29 cellular contexts compared by ENCODE assay signal in genomic region chr11:125933030-125933813, GRCh38. TPM values are rescaled to one million over a fixed set of nuclear protein-coding genes. Genes with fewer than 3 reads are reported as not detected.
DNase-seq lines count a peak whose midpoint lies in the region; ATAC-seq and TF ChIP-seq lines count a peak whose summit lies in the region.
"Had no signal": no experiment of that assay in that cellular context is flagged by ENCODE, and none has a peak within 500 bp of the region (broad histone marks: within the 10 kb centered on the region; RNA-seq: fewer than 3 reads in every experiment).

No MANE protein-coding gene starts in this region.

- no peak overlapping the region for H3T11ph ChIP-seq in H9 (ENCODE audit: low read length)

- no peaks in the 10 kb centered on the region for H4K20me1 ChIP-seq in H9 (ENCODE audit: control insufficient read depth, insufficient read depth, insufficient read length)

- peak; percentile 80 to 82 for ATAC-seq in activated T-cell treated with anti-CD3 and anti-CD28 coated beads, Interleukin-2, amount 50 U/mL, for 72 hours (replicated peaks in 1 of 2)
- no peak for ATAC-seq in GM19397 (IDR thresholded peaks at IDR 0.05; ENCODE audit: unreplicated experiment)
- ATAC-seq: esophagus mucosa, left cardiac atrium, sciatic nerve, SK-N-SH treated with all-trans-retinoic acid at 6 μM for 48 hours had no signal

- H3K18ac ChIP-seq in H9 (ENCODE audit: insufficient read length, low read depth, low read length): peak overlapping the region; percentile 43

- H3K36me3 ChIP-seq in Peyer's patch: no peaks in the 10 kb centered on the region
- H3K36me3 ChIP-seq: ovary, tibial nerve had no signal

- H3K79me2 ChIP-seq in H9 (ENCODE audit: insufficient read depth, low read length): no peaks in the 10 kb centered on the region

- peak overlapping the region in 1 of 2 experiments; percentile 21; a peak in 2 of 5 replicates for H3K4me3 Mint-ChIP-seq in H9
- no peak overlapping the region for H3K4me3 Mint-ChIP-seq in activated T-cell treated with anti-CD3 and anti-CD28 coated beads, Interleukin-2, amount 50 U/mL, for 72 hours
- H3K4me3 Mint-ChIP-seq: activated B cell treated with CpG ODN at 0.5 μM for 24 hours; activated naive CD4-positive, alpha-beta T cell treated with anti-CD3 and anti-CD28 coated beads, Interleukin-2, amount 50 U/mL, for 24 hours; CD4-positive, alpha-beta T cell; naive B cell had no signal

- TF ChIP-seq CTCF in GM12865 (IDR thresholded peaks at IDR 0.05; ENCODE audit: insufficient read depth, low read depth, low read length, missing control alignments): no peak
- TF ChIP-seq CTCF in H9 (conservative IDR thresholded peaks at IDR 0.05): no peak
- no peak for TF ChIP-seq CTCF in Peyer's patch (IDR thresholded peaks at IDR 0.05)

- no peaks in the 10 kb centered on the region for H3K9me3 ChIP-seq in H9 (ENCODE audit: control insufficient read depth, low read depth, low read length)
- H3K9me3 ChIP-seq in Peyer's patch: no peaks in the 10 kb centered on the region
- H3K9me3 ChIP-seq: ovary, tibial nerve had no signal

- H3K4me1 ChIP-seq in H9 (ENCODE audit: insufficient read depth, low read length) (peaks cover 6% of the 10 kb centered on the region; the same call in 1 of the 2 replicates), Peyer's patch (no peaks in the 10 kb centered on the region)
- H3K4me1 ChIP-seq: tibial nerve had no signal

- no peak overlapping the region for H2BK5ac ChIP-seq in H9 (ENCODE audit: insufficient read length, low read length)

- H2AK5ac ChIP-seq in H9 (ENCODE audit: insufficient read length, low read length): no peak overlapping the region

- no peak overlapping the region for H3K4me2 ChIP-seq in H9 (ENCODE audit: insufficient read depth, insufficient read length, low read length)

- H3K23ac ChIP-seq in H9 (ENCODE audit: insufficient read length, low read depth, low read length): no peak overlapping the region

- no peak overlapping the region for H3K4ac ChIP-seq in H9 (ENCODE audit: low read depth, low read length)

- no peaks in the 10 kb centered on the region for H3K79me1 ChIP-seq in H9 (ENCODE audit: insufficient read depth, low read depth, low read length, poor library complexity, severe bottlenecking)

- no peaks in the 10 kb centered on the region; a peak in 1 of 5 replicates for H3K9me3 Mint-ChIP-seq in H9
- H3K9me3 Mint-ChIP-seq in activated T-cell treated with anti-CD3 and anti-CD28 coated beads, Interleukin-2, amount 50 U/mL, for 72 hours: no peaks in the 10 kb centered on the region
- H3K9me3 Mint-ChIP-seq: activated B cell treated with CpG ODN at 0.5 μM for 24 hours; activated naive CD4-positive, alpha-beta T cell treated with anti-CD3 and anti-CD28 coated beads, Interleukin-2, amount 50 U/mL, for 24 hours; CD4-positive, alpha-beta T cell; naive B cell had no signal

- no peak overlapping the region for H3K9ac ChIP-seq in H9 (ENCODE audit: extremely low read depth, insufficient read length, low read length)

- DNase-seq in GM12865 (ENCODE audit: low read depth) (peak; percentile 28), H9 (no peak), Peyer's patch (no peak), activated gamma-delta T cell treated with Interleukin-2 at 50 U/mL for 16 hours (no peak)
- DNase-seq in activated T-cell treated with anti-CD3 and anti-CD28 coated beads, Interleukin-2, amount 50 U/mL, for 72 hours: peak; percentile 31 to 37
- peak; percentile 7 for DNase-seq in stimulated activated CD8-positive, alpha-beta memory T cell treated with anti-CD3 and anti-CD28 coated beads, Interleukin-12 subunit alpha, Interleukin-12 subunit beta, amount 100 ng/mL, for 24 hours (ENCODE audit: extremely low read depth)
- DNase-seq: activated B cell treated with CpG ODN at 0.5 μM for 24 hours; CD4-positive, alpha-beta T cell; cerebellar nuclear complex; DMS153; effector CD8-positive, alpha-beta T cell; HCEC 1CT; Kasumi-1; left cardiac atrium; mesenchymal stem cell; naive B cell; NCI-H1092; NCI-H2081; NCI-H446; ovary; stimulated activated naive CD4-positive, alpha-beta T cell treated with Interleukin-2 at 50 U/mL for 16 hours had no signal

- TF ChIP-seq POLR2A in Peyer's patch (IDR thresholded peaks at IDR 0.05): no peak

- H3K27ac Mint-ChIP-seq in H9: peak overlapping the region in 2 of 3 experiments; percentile 8 to 81; a peak in 2 of 7 replicates
- no peak overlapping the region for H3K27ac Mint-ChIP-seq in activated T-cell treated with anti-CD3 and anti-CD28 coated beads, Interleukin-2, amount 50 U/mL, for 72 hours
- H3K27ac Mint-ChIP-seq: activated B cell treated with CpG ODN at 0.5 μM for 24 hours; activated naive CD4-positive, alpha-beta T cell treated with anti-CD3 and anti-CD28 coated beads, Interleukin-2, amount 50 U/mL, for 24 hours; CD4-positive, alpha-beta T cell had no signal

- H3K27me3 Mint-ChIP-seq in H9 (ENCODE audit: low read depth): peaks cover 6% of the 10 kb centered on the region
- H3K27me3 Mint-ChIP-seq in activated T-cell treated with anti-CD3 and anti-CD28 coated beads, Interleukin-2, amount 50 U/mL, for 72 hours (ENCODE audit: low read depth): peaks cover 8% of the 10 kb centered on the region

- no peak overlapping the region for H2BK120ac ChIP-seq in H9 (ENCODE audit: low read depth, low read length, poor library complexity, severe bottlenecking)

- no peak overlapping the region for H3K56ac ChIP-seq in H9 (ENCODE audit: insufficient read length, low read depth, low read length)

- no peak overlapping the region for H2BK12ac ChIP-seq in H9 (ENCODE audit: insufficient read length, low read depth, low read length)

- H4K5ac ChIP-seq in H9 (ENCODE audit: insufficient read length, low read depth, low read length): no peak overlapping the region

- no peaks in the 10 kb centered on the region for H3K27me3 ChIP-seq in H9 (ENCODE audit: insufficient read depth, low read length)
- H3K27me3 ChIP-seq in Peyer's patch: no peaks in the 10 kb centered on the region
- H3K27me3 ChIP-seq: ovary, tibial nerve had no signal

- H3K23me2 ChIP-seq in H9 (ENCODE audit: insufficient read length, low read depth, low read length, poor library complexity, severe bottlenecking): no peaks in the 10 kb centered on the region

- no peaks in the 10 kb centered on the region for H3K36me3 Mint-ChIP-seq in H9 (ENCODE audit: insufficient read depth in 1 of 3, low read depth in 3 of 3)
- no peaks in the 10 kb centered on the region for H3K36me3 Mint-ChIP-seq in activated T-cell treated with anti-CD3 and anti-CD28 coated beads, Interleukin-2, amount 50 U/mL, for 72 hours (ENCODE audit: insufficient read depth in 2 of 2)
- H3K36me3 Mint-ChIP-seq: activated naive CD4-positive, alpha-beta T cell treated with anti-CD3 and anti-CD28 coated beads, Interleukin-2, amount 50 U/mL, for 24 hours; naive B cell had no signal

- peaks cover 23 to 38% of the 10 kb centered on the region in 2 experiments for H3K4me1 Mint-ChIP-seq in H9
- H3K4me1 Mint-ChIP-seq in activated T-cell treated with anti-CD3 and anti-CD28 coated beads, Interleukin-2, amount 50 U/mL, for 72 hours (ENCODE audit: low read depth): peaks cover 7% of the 10 kb centered on the region
- H3K4me1 Mint-ChIP-seq: activated B cell treated with CpG ODN at 0.5 μM for 24 hours, naive B cell had no signal

- H2BK15ac ChIP-seq in H9 (ENCODE audit: low read depth, low read length): no peak overlapping the region

- H2AFZ ChIP-seq in H9 (ENCODE audit: low read length): no peak overlapping the region

- H2BK20ac ChIP-seq in H9 (ENCODE audit: low read depth, low read length, poor library complexity, severe bottlenecking): no peak overlapping the region

- no CpG with 5 or more reads among the region's 12 CpGs for WGBS in H9 (ENCODE audit: extremely low coverage, insufficient read length, low lambda C conversion rate)

- H4K8ac ChIP-seq in H9 (replicated peaks; ENCODE audit: insufficient read length, low read depth, low read length): no peak overlapping the region

- H3K4me3 ChIP-seq in GM12865 (ENCODE audit: low read depth, low read length): no peak overlapping the region
- no peak overlapping the region for H3K4me3 ChIP-seq in Peyer's patch
- H3K4me3 ChIP-seq: ovary, tibial nerve had no signal

- no peak overlapping the region for H4K91ac ChIP-seq in H9 (ENCODE audit: insufficient read length, low read depth, low read length)

- no peak overlapping the region for H3K14ac ChIP-seq in H9 (ENCODE audit: insufficient read depth, low read length)

- H3K27ac ChIP-seq in H9 (ENCODE audit: insufficient read length, low read depth, low read length): no peak overlapping the region
- no peak overlapping the region for H3K27ac ChIP-seq in Peyer's patch
- H3K27ac ChIP-seq: ovary, RWPE1, tibial nerve had no signal

RNA-seq across cellular contexts. Expression of gene VSIG10L2, which starts 12.6 kb away (rescaled TPM):
- total RNA-seq in H9 (2021): not detected in 2 replicates
- not detected for total RNA-seq in activated T-cell treated with anti-CD3 and anti-CD28 coated beads, Interleukin-2, amount 50 U/mL, for 72 hours
- total RNA-seq in Peyer's patch: not detected
- total RNA-seq: activated B cell treated with CpG ODN at 0.5 μM for 24 hours; CD4-positive, alpha-beta T cell; esophagus mucosa; sciatic nerve; tibial nerve had no signal

RNA-seq across cellular contexts. Expression of gene DDX25, which starts 28.9 kb away (rescaled TPM):
- total RNA-seq in H9 (2021) (6.9 and 7.4 TPM in 2 replicates), Peyer's patch (under 1 TPM in 1 of 4 donors, not detected in 3; 0.40 TPM)
- under 1 TPM; 0.32 to 0.38 TPM for total RNA-seq in activated T-cell treated with anti-CD3 and anti-CD28 coated beads, Interleukin-2, amount 50 U/mL, for 72 hours
- total RNA-seq: activated B cell treated with CpG ODN at 0.5 μM for 24 hours; CD4-positive, alpha-beta T cell; esophagus mucosa; HT-29 had no signal

RNA-seq across cellular contexts. Expression of gene PUS3, which starts 30.2 kb away (rescaled TPM):
- total RNA-seq in H9 (2021): 20.0 and 26.9 TPM in 2 replicates
- total RNA-seq in activated T-cell treated with anti-CD3 and anti-CD28 coated beads, Interleukin-2, amount 50 U/mL, for 72 hours: 10 to 100 TPM; 14.0 to 17.5 TPM
- total RNA-seq in Peyer's patch: 1 to 10 TPM; 2.5 to 7.9 (median 5.8) TPM

RNA-seq across cellular contexts. Expression of gene HYLS1, which starts 45.8 kb away (rescaled TPM):
- total RNA-seq in H9 (2021): 8.0 and 8.6 TPM in 2 replicates
- total RNA-seq in activated T-cell treated with anti-CD3 and anti-CD28 coated beads, Interleukin-2, amount 50 U/mL, for 72 hours: 1 to 10 TPM; 8.9 to 9.7 TPM
- total RNA-seq in Peyer's patch: 1 to 10 TPM in 3 of 4 donors, not detected in 1; 2.7 to 3.3 (median 2.8) TPM

Comparison
In these comparisons a context has a peak if more than half of its experiments do, and no peak if none do; other contexts are left out.
1. DNase-seq: peak in GM12865 (single experiment), activated T-cell treated with anti-CD3 and anti-CD28 coated beads, Interleukin-2, amount 50 U/mL, for 72 hours (2 of 2) and stimulated activated CD8-positive, alpha-beta memory T cell treated with anti-CD3 and anti-CD28 coated beads, Interleukin-12 subunit alpha, Interleukin-12 subunit beta, amount 100 ng/mL, for 24 hours (single experiment); none in H9 (single experiment), Peyer's patch (0 of 3) and activated gamma-delta T cell treated with Interleukin-2 at 50 U/mL for 16 hours (single experiment).